ENCODE assay signal across 30 cellular contexts in the genomic region with DNA sequence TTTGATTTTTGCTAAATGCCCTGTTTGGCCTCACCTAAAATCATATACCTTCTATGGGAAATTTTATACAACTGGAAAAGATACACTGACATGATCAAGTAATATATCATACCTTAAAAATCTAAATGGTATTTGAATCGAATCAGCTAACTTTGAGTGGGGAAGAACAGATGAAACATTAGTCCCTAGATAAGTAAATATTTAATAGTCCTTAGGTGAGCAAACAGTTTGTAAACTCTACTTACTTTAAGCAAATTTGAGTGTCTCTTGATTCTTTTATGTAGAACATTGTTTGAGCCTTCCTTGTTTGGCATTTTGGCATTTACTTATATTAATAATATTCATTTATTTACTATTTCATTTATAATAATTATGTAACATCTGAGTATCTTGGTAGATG.
"Had no signal": no experiment of that assay in that cellular context is flagged by ENCODE, and none has a peak within 500 bp of the region (broad histone marks: within the 10 kb centered on the region; RNA-seq: fewer than 3 reads in every experiment).

No MANE protein-coding gene starts in this region.

- H3K4me3 ChIP-seq: ascending aorta, breast epithelium, cardiac muscle cell, coronary artery, dorsolateral prefrontal cortex had no signal

- DNase-seq: activated B cell treated with CpG ODN at 0.5 μM for 24 hours; activated CD4-positive, alpha-beta T cell treated with anti-CD3 and anti-CD28 coated beads for 48 hours; activated CD4-positive, alpha-beta T cell treated with anti-CD3 and anti-CD28 coated beads, Interleukin-2, amount 50 U/mL, for 1 hour; activated CD4-positive, alpha-beta T cell treated with anti-CD3 and anti-CD28 coated beads, Interleukin-2, amount 50 U/mL, for 48 hours; activated CD8-positive, alpha-beta memory T cell treated with anti-CD3 and anti-CD28 coated beads for 24 hours; activated CD8-positive, alpha-beta T cell treated with anti-CD3 and anti-CD28 coated beads for 36 hours; activated effector memory CD4-positive, alpha-beta T cell treated with Interleukin-2 at 50 U/mL for 16 hours; activated gamma-delta T cell treated with Interleukin-2 at 50 U/mL for 16 hours; activated naive CD4-positive, alpha-beta T cell treated with Interleukin-2 at 50 U/mL for 16 hours; activated naive CD8-positive, alpha-beta T cell treated with anti-CD3 and anti-CD28 coated beads, Interleukin-2, amount 10 ng/mL, durations not matched to agents 7 days and 5 days; activated T-cell treated with anti-CD3 and anti-CD28 coated beads, Interleukin-2, amount 50 U/mL, for 4 hours; central memory CD4-positive, alpha-beta T cell; cerebellar nuclear complex; dorsolateral prefrontal cortex; effector memory CD4-positive, alpha-beta T cell; endodermal cell; foreskin fibroblast; T-helper 1 cell; T-helper 17 cell; T1000; WERI-Rb-1 had no signal

- H3K9me3 ChIP-seq: ascending aorta, breast epithelium had no signal

- H3K4me1 ChIP-seq: ascending aorta, breast epithelium had no signal

- H3K27ac ChIP-seq: ascending aorta, breast epithelium, cardiac muscle cell, coronary artery, dorsolateral prefrontal cortex, WERI-Rb-1 had no signal

- ATAC-seq: activated CD4-positive, CD25-positive, alpha-beta regulatory T cell treated with anti-CD3 and anti-CD28 coated beads, Interleukin-2, amount 50 U/mL, for 24 hours; activated CD8-positive, alpha-beta T cell treated with anti-CD3 and anti-CD28 coated beads for 36 hours; activated naive CD4-positive, alpha-beta T cell treated with anti-CD3 and anti-CD28 coated beads, Interleukin-2, amount 50 U/mL, for 72 hours; activated T-cell treated with anti-CD3 and anti-CD28 coated beads, Interleukin-2, amount 50 U/mL, for 4 hours; activated T-helper 17 cell treated with anti-CD3 and anti-CD28 coated beads, Interleukin-2, amount 50 U/mL, for 72 hours; esophagus mucosa; T-helper 17 cell had no signal

- H3K36me3 ChIP-seq: breast epithelium, cardiac muscle cell, WERI-Rb-1 had no signal

- FAIRE-seq: frontal cortex had no signal
